In genomic region chr6:44539701-44540100, GRCh38 we compare ENCODE assay signal across 20 cellular contexts.
"Had no signal": no experiment of that assay in that cellular context is flagged by ENCODE, and none has a peak within 500 bp of the region (broad histone marks: within the 10 kb centered on the region; RNA-seq: fewer than 3 reads in every experiment).

No MANE protein-coding gene starts in this region.

- H3K36me3 Mint-ChIP-seq: activated naive CD8-positive, alpha-beta T cell; naive thymus-derived CD4-positive, alpha-beta T cell; stimulated activated naive B cell treated with anti-CD40 and anti-IgM and Interleukin-4, amounts not matched to agents 10 μg/mL and 1 μg/mL and 100 μg/mL, for 72 hours; T-cell had no signal

- H3K27me3 Mint-ChIP-seq: activated naive CD8-positive, alpha-beta T cell; stimulated activated naive B cell treated with anti-CD40 and anti-IgM and Interleukin-4, amounts not matched to agents 10 μg/mL and 1 μg/mL and 100 μg/mL, for 72 hours had no signal

- ATAC-seq: activated CD8-positive, alpha-beta T cell treated with anti-CD3 and anti-CD28 coated beads, Interleukin-2, amount 10 ng/mL, durations not matched to agents 7 days and 5 days; left ventricle myocardium superior; naive thymus-derived CD4-positive, alpha-beta T cell; SK-N-SH treated with all-trans-retinoic acid at 6 μM for 48 hours; stimulated activated naive B cell treated with anti-CD40 and anti-IgM and Interleukin-4, amounts not matched to agents 10 μg/mL and 1 μg/mL and 100 μg/mL, for 72 hours; T-cell had no signal

- DNase-seq: activated B cell treated with CpG ODN at 0.5 μM for 24 hours; activated CD4-positive, alpha-beta T cell treated with anti-CD3 and anti-CD28 coated beads for 4 hours; activated CD8-positive, alpha-beta memory T cell treated with anti-CD3 and anti-CD28 coated beads, Interleukin-2, amount 50 U/mL, for 48 hours; activated CD8-positive, alpha-beta T cell treated with anti-CD3 and anti-CD28 coated beads, Interleukin-2, amount 10 ng/mL, durations not matched to agents 7 days and 5 days; activated gamma-delta T cell; foreskin melanocyte; glutamatergic neuron; left ventricle myocardium superior; mesenchymal stem cell; naive thymus-derived CD4-positive, alpha-beta T cell; spleen; stimulated activated CD4-positive, alpha-beta T cell treated with anti-CD3 and anti-CD28 coated beads, Interleukin-4, amount 100 ng/mL, for 4 hours; stimulated activated naive B cell treated with anti-CD40 and anti-IgM and Interleukin-4, amounts not matched to agents 10 μg/mL and 1 μg/mL and 100 μg/mL, for 72 hours; T-cell; upper lobe of left lung had no signal

- H3K4me1 Mint-ChIP-seq: activated B cell treated with CpG ODN at 0.5 μM for 24 hours; naive thymus-derived CD4-positive, alpha-beta T cell; stimulated activated naive B cell treated with anti-CD40 and anti-IgM and Interleukin-4, amounts not matched to agents 10 μg/mL and 1 μg/mL and 100 μg/mL, for 72 hours; T-cell had no signal

- H3K27me3 ChIP-seq: cardiac muscle cell, neutrophil, spleen, upper lobe of left lung had no signal

- H3K4me3 Mint-ChIP-seq: activated B cell treated with CpG ODN at 0.5 μM for 24 hours; activated CD8-positive, alpha-beta T cell treated with anti-CD3 and anti-CD28 coated beads, Interleukin-2, amount 10 ng/mL, durations not matched to agents 7 days and 5 days; activated naive CD8-positive, alpha-beta T cell; naive thymus-derived CD4-positive, alpha-beta T cell; stimulated activated naive B cell treated with anti-CD40 and anti-IgM and Interleukin-4, amounts not matched to agents 10 μg/mL and 1 μg/mL and 100 μg/mL, for 72 hours; T-cell had no signal

- H3K27ac Mint-ChIP-seq: activated B cell treated with CpG ODN at 0.5 μM for 24 hours; activated CD8-positive, alpha-beta T cell treated with anti-CD3 and anti-CD28 coated beads, Interleukin-2, amount 10 ng/mL, durations not matched to agents 7 days and 5 days; activated naive CD8-positive, alpha-beta T cell; naive thymus-derived CD4-positive, alpha-beta T cell; stimulated activated naive B cell treated with anti-CD40 and anti-IgM and Interleukin-4, amounts not matched to agents 10 μg/mL and 1 μg/mL and 100 μg/mL, for 72 hours; T-cell had no signal

- H3K36me3 ChIP-seq: cardiac muscle cell, neutrophil, spleen, thoracic aorta, upper lobe of left lung had no signal

- H3K9me3 ChIP-seq: neutrophil, spleen, thoracic aorta, upper lobe of left lung had no signal

- H3K27ac ChIP-seq: cardiac muscle cell, neutrophil, spleen, thoracic aorta, upper lobe of left lung had no signal

- H3K4me1 ChIP-seq: upper lobe of left lung had no signal

- H3K9me3 Mint-ChIP-seq: activated B cell treated with CpG ODN at 0.5 μM for 24 hours, T-cell had no signal

- H3K4me3 ChIP-seq: cardiac muscle cell, spleen, thoracic aorta, upper lobe of left lung had no signal
